ENCODE assay signal across 8 cellular contexts in genomic region chr10:69180525-69181204, GRCh38. TPM values are rescaled to one million over a fixed set of nuclear protein-coding genes. Genes with fewer than 3 reads are reported as not detected.
DNase-seq lines count a peak whose midpoint lies in the region; ATAC-seq and TF ChIP-seq lines count a peak whose summit lies in the region.

No MANE protein-coding gene starts in this region.

- CTCF ChIA-PET in A673 (lab: Charles Lee): interaction anchor here (0.6 kb wide), 1 partner anchor 228 kb away, joined by 3 read pairs; no protein-coding TSS in a partner anchor

- H3K27ac ChIP-seq in A673 (ENCODE audit: low read depth, low read length, poor library complexity, severe bottlenecking) (peak overlapping the region; percentile 97), upper lobe of left lung (peak overlapping the region; percentile 89 to 94 (median 90))

- in situ Hi-C loops in G401 (cut with HindIII; ENCODE audit: low sequenced_read_pairs): no loop called here

- H3K36me3 ChIP-seq in A673 (ENCODE audit: insufficient read depth, low read length, poor library complexity, severe bottlenecking) (peaks cover under 1% of the 10 kb centered on the region), upper lobe of left lung (peaks cover 0 to 16% (median 5%) of the 10 kb centered on the region in 4 donors)

- no peaks in the 10 kb centered on the region for H3K9me3 ChIP-seq in A673 (ENCODE audit: low read depth, low read length, poor library complexity, severe bottlenecking)
- H3K9me3 ChIP-seq in upper lobe of left lung: no peaks in the 10 kb centered on the region

- DNase-seq in A673 (ENCODE audit: low spot score): no peak
- DNase-seq in RPMI7951 (ENCODE audit: low read depth): peak; percentile 4
- DNase-seq in central memory CD4-positive, alpha-beta T cell: peak; percentile 19
- DNase-seq in lung microvascular endothelial cell (ENCODE audit: low read depth in 2 of 2): peak; percentile 5 to 24
- no peak for DNase-seq in upper lobe of left lung
- DNase-seq in G401 (ENCODE audit: low spot score): no peak
- no peak for DNase-seq in OCI-M2 (lab: John Stamatoyannopoulos, UW; ENCODE audit: unreplicated experiment)

- H3K4me3 ChIP-seq in A673 (ENCODE audit: low read depth, low read length, poor library complexity, severe bottlenecking) (peak overlapping the region; percentile 87), upper lobe of left lung (peak overlapping the region; percentile 60 to 100 (median 76))

- WGBS in upper lobe of left lung, 2 donors: 2 to 6% methylated on average over 18 to 29 of the region's 29 CpGs

- H3K4me1 ChIP-seq in A673 (ENCODE audit: insufficient read depth, low read length, poor library complexity, severe bottlenecking) (peaks cover 9% of the 10 kb centered on the region), upper lobe of left lung (peaks cover 23 to 30% (median 26%) of the 10 kb centered on the region in 4 donors)

- TSS peak; percentile 34 for BruUV-seq in A673 (replicated peaks; lab: Mats Ljungman, UMichigan)

- TF ChIP-seq EP300 in upper lobe of left lung (IDR thresholded peaks at IDR 0.05): no peak

- H3K27me3 ChIP-seq in A673 (replicated peaks; ENCODE audit: insufficient read depth, low read depth, low read length, poor library complexity) (no peaks in the 10 kb centered on the region), upper lobe of left lung (no peaks in the 10 kb centered on the region)

- TF ChIP-seq CTCF in A673 (conservative IDR thresholded peaks at IDR 0.05; ENCODE audit: low read depth, low read length) (no peak), upper lobe of left lung (IDR thresholded peaks at IDR 0.05) (no peak)

- POLR2A ChIA-PET in A673 (lab: Charles Lee; ENCODE audit: low non-redundant PET): interaction anchor here (0.7 kb wide), 1 partner anchor 139 kb away, joined by 4 read pairs; no protein-coding TSS in a partner anchor

- ATAC-seq in GM21360 (IDR thresholded peaks at IDR 0.05; ENCODE audit: unreplicated experiment) (peak; percentile 31), upper lobe of left lung (ENCODE audit: low FRiP score in 2 of 2) (peak in 1 of 2 donors; percentile 58)

- intact Hi-C loops in A673 (cut with micrococcal nuclease; ENCODE audit: unreplicated experiment): loop anchor here (1.0 kb wide), 1 partner anchor 42 kb away; no protein-coding TSS in a partner anchor

- no peak for TF ChIP-seq POLR2A in upper lobe of left lung (IDR thresholded peaks at IDR 0.05)

RNA-seq across cellular contexts. Expression of gene SUPV3L1, which starts 0.6 kb away (rescaled TPM):
- total RNA-seq in A673 (2021) (54.3 and 55.3 TPM in 2 replicates), lung microvascular endothelial cell (13.1 and 20.8 TPM in 2 replicates), upper lobe of left lung (10 to 100 TPM; 17.0 to 47.1 (median 21.5) TPM)
- total RNA-seq in RPMI7951 (2014; rRNA removed; shearing (Covaris generic)): 15.3 and 17.5 TPM in 2 replicates
- 22.2 and 47.0 TPM in 2 replicates for total RNA-seq in G401 (2014; rRNA removed; shearing (Covaris generic))

RNA-seq across cellular contexts. Expression of gene HKDC1, which starts 39.5 kb away (rescaled TPM):
- total RNA-seq in A673 (2021): 0.52 and 0.79 TPM in 2 replicates
- total RNA-seq in RPMI7951 (2014; rRNA removed; shearing (Covaris generic)): 3.9 and 7.6 TPM in 2 replicates
- total RNA-seq in lung microvascular endothelial cell: under 0.01 TPM in 1 of 2 replicates, not detected in the other
- 10 to 100 TPM in 2 of 6 donors, 1 to 10 TPM in 4; 3.2 to 12.6 (median 7.5) TPM for total RNA-seq in upper lobe of left lung
- total RNA-seq in G401 (2014; rRNA removed; shearing (Covaris generic)): 1.2 and 2.8 TPM in 2 replicates

RNA-seq across cellular contexts. Expression of gene VPS26A, which starts 56.7 kb away (rescaled TPM):
- total RNA-seq in A673 (2021): 80.1 and 82.1 TPM in 2 replicates
- 38.5 and 46.7 TPM in 2 replicates for total RNA-seq in RPMI7951 (2014; rRNA removed; shearing (Covaris generic))
- total RNA-seq in lung microvascular endothelial cell: 24.6 and 29.0 TPM in 2 replicates
- total RNA-seq in upper lobe of left lung: 10 to 100 TPM; 18.9 to 57.7 (median 40.9) TPM
- 23.9 and 29.7 TPM in 2 replicates for total RNA-seq in G401 (2014; rRNA removed; shearing (Covaris generic))

Comparison
In these comparisons a context has a peak if more than half of its experiments do, and no peak if none do; other contexts are left out.
1. DNase-seq: peak in RPMI7951 (single experiment), central memory CD4-positive, alpha-beta T cell (single experiment) and lung microvascular endothelial cell (2 of 2); none in A673 (single experiment), upper lobe of left lung (0 of 2), G401 (single experiment) and OCI-M2 (single experiment).